ENCODE assay signal across 16 cellular contexts in genomic region chr19:39124136-39124764, GRCh38. TPM values are rescaled to one million over a fixed set of nuclear protein-coding genes. Genes with fewer than 3 reads are reported as not detected.
A peak's percentile ranks its signal among the peaks of the same experiment; 100 is the strongest.
DNase-seq lines count a peak whose midpoint lies in the region; ATAC-seq, FAIRE-seq and TF ChIP-seq lines count a peak whose summit lies in the region.
"Had no signal": no experiment of that assay in that cellular context is flagged by ENCODE, and none has a peak within 500 bp of the region (broad histone marks: within the 10 kb centered on the region; RNA-seq: fewer than 3 reads in every experiment).

No MANE protein-coding gene starts in this region.

- 0 out of 5 replicates have a peak, but pooled peaks cover 0 to 3% of the 10 kb centered on the region in 2 experiments for H3K36me3 ChIP-seq in HepG2 (replicated peaks in 1 of 2; ENCODE audit: control insufficient read depth in 1 of 2, insufficient read depth in 2 of 2, low read length in 2 of 2)
- no peaks in the 10 kb centered on the region for H3K36me3 ChIP-seq in right lobe of liver
- H3K36me3 ChIP-seq in iPS-15b (ENCODE audit: control insufficient read depth, insufficient read depth, low read length), result no peaks in the 10 kb centered on the region
- no peaks in the 10 kb centered on the region for H3K36me3 ChIP-seq in left ventricle myocardium inferior
- H3K36me3 ChIP-seq: BLaER1 treated with 17β-estradiol and CSF1 and Interleukin-3, amounts not matched to agents 10 nM and 100 nM; stomach had no signal

- H3K27me3 ChIP-seq in HepG2 (ENCODE audit: control insufficient read depth in 1 of 2, insufficient read depth in 2 of 2, low read length in 2 of 2) (no peaks in the 10 kb centered on the region), right lobe of liver (no peaks in the 10 kb centered on the region), iPS-15b (ENCODE audit: control insufficient read depth, insufficient read depth, low read length) (no peaks in the 10 kb centered on the region), left ventricle myocardium inferior (ENCODE audit: low read depth) (peaks cover 18% of the 10 kb centered on the region)
- H3K27me3 ChIP-seq: BLaER1 treated with 17β-estradiol and CSF1 and Interleukin-3, amounts not matched to agents 10 nM and 100 nM had no signal

- H3K79me2 ChIP-seq in HepG2 (ENCODE audit: insufficient read depth, low read length), result peaks cover 33% of the 10 kb centered on the region

- H3K4me3 ChIP-seq in HepG2 (replicated peaks in 1 of 3; ENCODE audit: insufficient read depth in 1 of 3, low read depth in 2 of 3, low read length in 3 of 3) (no peak overlapping the region), right lobe of liver (no peak overlapping the region), iPS-15b (ENCODE audit: low read depth, low read length) (no peak overlapping the region), left ventricle myocardium inferior (no peak overlapping the region)

- CTCF ChIA-PET in HepG2 (lab: Yijun Ruan, JAX; ENCODE audit: low intra/inter-chr PET ratio, low total read pairs) (interaction anchor here (3.0 kb wide), 1 partner anchor 63 kb away, joined by 25 read pairs; no protein-coding TSS in a partner anchor), WTC11 (lab: Charles Lee) (interaction anchor here (0.7 kb wide), 1 partner anchor 274 kb away, joined by 4 read pairs; no protein-coding TSS in a partner anchor)

- DNase-seq in HepG2 (ENCODE audit: low spot score), result peak; percentile 33
- DNase-seq in right lobe of liver, result no peak
- no peak for DNase-seq in WTC11 (ENCODE audit: low spot score)
- DNase-seq in type B pancreatic cell (ENCODE audit: extremely low spot score, unreplicated experiment), result no peak
- no peak for DNase-seq in left ventricle myocardium inferior
- no peak for DNase-seq in activated effector memory CD4-positive, alpha-beta T cell treated with anti-CD3 and anti-CD28 coated beads, Interleukin-2, amount 50 U/mL, for 16 hours
- DNase-seq: NCI-H1092 treated with DMSO at 0.1 percent for 48 hours; NCI-H446; stimulated activated CD4-positive, alpha-beta T cell treated with anti-CD3 and anti-CD28 coated beads, Interleukin-4, amount 100 ng/mL, for 24 hours; stomach had no signal

- intact Hi-C loops in HepG2 (cut with micrococcal nuclease; ENCODE audit: unreplicated experiment) (loop anchor here (5.0 kb wide), 2 partner anchors 33 to 288 kb away; partner anchors contain the start of gene PLEKHG2), right lobe of liver (cut with DNase I) (loop anchor here in 1 of 2 donors (5.0 kb wide), 1 partner anchor 203 kb away; no protein-coding TSS in a partner anchor), left ventricle myocardium inferior (cut with micrococcal nuclease) (loop anchor here (5.0 kb wide), 1 partner anchor 203 kb away; no protein-coding TSS in a partner anchor)

- H3K27me3 Mint-ChIP-seq in WTC11 (ENCODE audit: low read depth) (no peaks in the 10 kb centered on the region), type B pancreatic cell (peaks cover 7% of the 10 kb centered on the region)

- H3K9me3 ChIP-seq in HepG2 (ENCODE audit: low read length) (no peaks in the 10 kb centered on the region), right lobe of liver (no peaks in the 10 kb centered on the region), iPS-15b (ENCODE audit: control insufficient read depth, insufficient read depth, low read length) (no peaks in the 10 kb centered on the region), left ventricle myocardium inferior (replicated peaks) (no peaks in the 10 kb centered on the region)
- H3K9me3 ChIP-seq: BLaER1 treated with 17β-estradiol and CSF1 and Interleukin-3, amounts not matched to agents 10 nM and 100 nM; stomach had no signal

- TF ChIP-seq CTCF in HepG2 (CRISPR knock-in tag; IDR thresholded peaks at IDR 0.05) (0 out of 2 replicates have a peak, but pooled peaks have one; percentile 10), right lobe of liver (IDR thresholded peaks at IDR 0.05) (no peak), WTC11 (IDR thresholded peaks at IDR 0.05) (no peak), type B pancreatic cell (conservative IDR thresholded peaks at IDR 0.05) (no peak), left ventricle myocardium inferior (IDR thresholded peaks at IDR 0.05; ENCODE audit: borderline replicate concordance) (no peak)

- TF ChIP-seq RAD21 in HepG2 (CRISPR knock-in tag; IDR thresholded peaks at IDR 0.05), result no peak

- H3K9ac ChIP-seq in HepG2 (ENCODE audit: insufficient read depth, low read depth, low read length), result no peak overlapping the region
- peak overlapping the region; percentile 40 for H3K9ac ChIP-seq in iPS-15b (ENCODE audit: low read depth, low read length)

- peak overlapping the region; percentile 31 for H3K4me2 ChIP-seq in HepG2 (ENCODE audit: low read depth, low read length)

- no peak for TF ChIP-seq EP300 in HepG2 (IDR thresholded peaks at IDR 0.05; ENCODE audit: low read depth in 2 of 2, low read length in 2 of 2)
- no peak for TF ChIP-seq EP300 in HepG2 (CRISPR knock-in tag; IDR thresholded peaks at IDR 0.05; ENCODE audit: borderline replicate concordance)

- BruUV-seq in HepG2 (replicated peaks; lab: Mats Ljungman, UMichigan), result no TSS peak

- 45% methylated on average over 7 of the region's 7 CpGs for WGBS in HepG2 (ENCODE audit: low lambda C conversion rate)
- WGBS in right lobe of liver (ENCODE audit: insufficient coverage, low coverage, low lambda C conversion rate, missing lambda C conversion rate), result 77% methylated on average over 7 of the region's 7 CpGs

- POLR2A ChIA-PET in HepG2 (lab: Yijun Ruan, JAX) (no interaction called here), WTC11 (lab: Charles Lee) (interaction anchor here (0.7 kb wide), 1 partner anchor 79 kb away, joined by 10 read pairs; no protein-coding TSS in a partner anchor)

- H3K27ac Mint-ChIP-seq in WTC11, result peak overlapping the region; percentile 75
- H3K27ac Mint-ChIP-seq in type B pancreatic cell, result peak overlapping the region; percentile 73

- no peak overlapping the region for H3K27ac ChIP-seq in HepG2 (ENCODE audit: extremely low read length, insufficient read depth, low read length)
- no peak overlapping the region for H3K27ac ChIP-seq in right lobe of liver
- H3K27ac ChIP-seq in left ventricle myocardium inferior (replicated peaks), result no peak overlapping the region

- H3K36me3 Mint-ChIP-seq in WTC11 (no peaks in the 10 kb centered on the region), type B pancreatic cell (no peaks in the 10 kb centered on the region)

- FAIRE-seq in HepG2 (lab: Jason Lieb, UNC), result no peak
- FAIRE-seq: HTR-8/SVneo had no signal

- H3K4me3 Mint-ChIP-seq in WTC11 (peak overlapping the region; percentile 39), type B pancreatic cell (peak overlapping the region; percentile 79)

- H4K20me1 ChIP-seq in HepG2 (ENCODE audit: insufficient read depth, low read length), result peaks cover 20% of the 10 kb centered on the region

- in situ Hi-C loops in HepG2 (cut with HindIII; ENCODE audit: extremely low pct_ligation_motif_present, low pct_unique_long_range_greater_than_20kb), result loop anchor here (5.0 kb wide), 2 partner anchors 58 to 203 kb away; no protein-coding TSS in a partner anchor

- H2AFZ ChIP-seq in HepG2 (ENCODE audit: low read length), result peak overlapping the region; percentile 0

- TF ChIP-seq POLR2A in HepG2 (IDR thresholded peaks at IDR 0.05; ENCODE audit: insufficient read depth in 1 of 2, low read depth in 2 of 2, low read length in 2 of 2) (no peak), right lobe of liver (IDR thresholded peaks at IDR 0.05) (no peak)

- H3K9me3 Mint-ChIP-seq in WTC11 (no peaks in the 10 kb centered on the region), type B pancreatic cell (no peaks in the 10 kb centered on the region)

- H3K4me1 Mint-ChIP-seq in WTC11 (peaks cover 26% of the 10 kb centered on the region), type B pancreatic cell (ENCODE audit: unreplicated experiment) (peaks cover 37% of the 10 kb centered on the region)

- ATAC-seq in HepG2, result no peak
- no peak for ATAC-seq in right lobe of liver
- peak; percentile 5 for ATAC-seq in WTC11
- ATAC-seq in HG03520 (IDR thresholded peaks at IDR 0.05; ENCODE audit: unreplicated experiment), result no peak

- H3K4me1 ChIP-seq in HepG2 (ENCODE audit: insufficient read depth, low read length) (peaks cover 58% of the 10 kb centered on the region), right lobe of liver (peaks cover 0 to 30% (median 15%) of the 10 kb centered on the region in 4 donors), iPS-15b (ENCODE audit: control insufficient read depth, insufficient read depth, low read length) (peaks cover 5% of the 10 kb centered on the region), left ventricle myocardium inferior (peaks cover 53% of the 10 kb centered on the region)

RNA-seq across cellular contexts. Expression of gene PAK4, which starts 1.3 kb away (rescaled TPM):
- 9.5 and 11.6 TPM in 2 replicates for total RNA-seq in HepG2 (2016; rRNA removed; fragmentation: Illumina TruSeq; extraction: Trizol)
- 2.6 and 4.8 TPM in 2 replicates for total RNA-seq in HepG2 (2016; cell fraction: cytosol; rRNA removed; fragmentation: Illumina TruSeq; extraction: Trizol; ENCODE audit: low read depth)
- 10.0 and 10.5 TPM in 2 replicates for total RNA-seq in HepG2 (2016; cell fraction: insoluble cytoplasmic fraction; rRNA removed; fragmentation: Illumina TruSeq; extraction: Trizol)
- 10.6 and 12.4 TPM in 2 replicates for total RNA-seq in HepG2 (2016; cell fraction: membrane; rRNA removed; fragmentation: Illumina TruSeq; extraction: Trizol)
- 8.9 and 11.4 TPM in 2 replicates for total RNA-seq in HepG2 (2016; cell fraction: nucleus; rRNA removed; fragmentation: Illumina TruSeq; extraction: Trizol)
- 17.8 and 17.9 TPM in 2 replicates for polyA plus RNA-seq in HepG2 (2011; rRNA removed)
- 14.3 and 23.7 TPM in 2 replicates for polyA plus RNA-seq in HepG2 (2011; cell fraction: cytosol; rRNA removed)
- polyA plus RNA-seq in HepG2 (2011; cell fraction: nucleus; rRNA removed), result 18.9 and 19.4 TPM in 2 replicates
- polyA plus RNA-seq in HepG2 (2012), result 14.7 and 17.0 TPM in 2 replicates
- polyA plus RNA-seq in HepG2 (2016; cell fraction: cytosol; fragmentation: Illumina TruSeq; extraction: Trizol; ENCODE audit: low read depth), result 9.3 and 10.1 TPM in 2 replicates
- polyA plus RNA-seq in HepG2 (2016; cell fraction: insoluble cytoplasmic fraction; fragmentation: Illumina TruSeq; extraction: Trizol; ENCODE audit: low read depth), result 28.2 and 39.6 TPM in 2 replicates
- polyA plus RNA-seq in HepG2 (2016; cell fraction: membrane; fragmentation: Illumina TruSeq; extraction: Trizol; ENCODE audit: low read depth), result 28.3 and 29.9 TPM in 2 replicates
- polyA plus RNA-seq in HepG2 (2016; cell fraction: nucleus; fragmentation: Illumina TruSeq; extraction: Trizol; ENCODE audit: insufficient read depth, low read depth), result 31.4 and 32.9 TPM in 2 replicates
- polyA minus RNA-seq in HepG2 (2011; rRNA and poly(A)+ RNA removed; ENCODE audit: low replicate concordance), result 22.4 and 40.1 TPM in 2 replicates
- 17.8 and 19.8 TPM in 2 replicates for polyA minus RNA-seq in HepG2 (2011; cell fraction: cytosol; rRNA and poly(A)+ RNA removed)
- polyA minus RNA-seq in HepG2 (2011; cell fraction: nucleus; rRNA and poly(A)+ RNA removed), result 9.8 and 13.6 TPM in 2 replicates
- 10 to 100 TPM; 11.4 to 16.6 (median 14.7) TPM for total RNA-seq in right lobe of liver
- total RNA-seq in WTC11 (2021), result 69.8 to 77.7 TPM (median 73.9 TPM) in 3 replicates
- total RNA-seq in type B pancreatic cell (ENCODE audit: low replicate concordance), result 52.1 and 64.3 TPM in 2 replicates
- 17.0 TPM for total RNA-seq in left ventricle myocardium inferior

RNA-seq across cellular contexts. Expression of gene ACP7, which starts 40.1 kb away (rescaled TPM):
- total RNA-seq in HepG2 (2016; rRNA removed; fragmentation: Illumina TruSeq; extraction: Trizol) (not detected in 2 replicates), right lobe of liver (not detected), WTC11 (2021) (0.09 to 0.11 TPM (median 0.11 TPM) in 3 replicates), type B pancreatic cell (ENCODE audit: low replicate concordance) (0.29 and 0.31 TPM in 2 replicates), left ventricle myocardium inferior (not detected)
- total RNA-seq in HepG2 (2016; cell fraction: cytosol; rRNA removed; fragmentation: Illumina TruSeq; extraction: Trizol; ENCODE audit: low read depth), result not detected in 2 replicates
- total RNA-seq in HepG2 (2016; cell fraction: insoluble cytoplasmic fraction; rRNA removed; fragmentation: Illumina TruSeq; extraction: Trizol), result not detected in 2 replicates
- not detected in 2 replicates for total RNA-seq in HepG2 (2016; cell fraction: membrane; rRNA removed; fragmentation: Illumina TruSeq; extraction: Trizol)
- total RNA-seq in HepG2 (2016; cell fraction: nucleus; rRNA removed; fragmentation: Illumina TruSeq; extraction: Trizol), result not detected in 2 replicates
- polyA plus RNA-seq in HepG2 (2011; rRNA removed), result 0.03 TPM in 1 of 2 replicates, not detected in the other
- polyA plus RNA-seq in HepG2 (2011; cell fraction: cytosol; rRNA removed), result not detected in 2 replicates
- polyA plus RNA-seq in HepG2 (2011; cell fraction: nucleus; rRNA removed), result not detected in 2 replicates
- not detected in 2 replicates for polyA plus RNA-seq in HepG2 (2012)
- polyA plus RNA-seq in HepG2 (2016; cell fraction: cytosol; fragmentation: Illumina TruSeq; extraction: Trizol; ENCODE audit: low read depth), result not detected in 2 replicates
- polyA plus RNA-seq in HepG2 (2016; cell fraction: insoluble cytoplasmic fraction; fragmentation: Illumina TruSeq; extraction: Trizol; ENCODE audit: low read depth), result not detected in 2 replicates
- polyA plus RNA-seq in HepG2 (2016; cell fraction: membrane; fragmentation: Illumina TruSeq; extraction: Trizol; ENCODE audit: low read depth), result not detected in 2 replicates
- not detected in 2 replicates for polyA plus RNA-seq in HepG2 (2016; cell fraction: nucleus; fragmentation: Illumina TruSeq; extraction: Trizol; ENCODE audit: insufficient read depth, low read depth)
- not detected in 2 replicates for polyA minus RNA-seq in HepG2 (2011; rRNA and poly(A)+ RNA removed; ENCODE audit: low replicate concordance)
- not detected in 2 replicates for polyA minus RNA-seq in HepG2 (2011; cell fraction: cytosol; rRNA and poly(A)+ RNA removed)
- polyA minus RNA-seq in HepG2 (2011; cell fraction: nucleus; rRNA and poly(A)+ RNA removed), result not detected in 2 replicates
- total RNA-seq: fibroblast of villous mesenchyme, mononuclear cell, stomach had no signal
- polyA plus RNA-seq: stomach had no signal

Comparison
In these comparisons a context has a peak if more than half of its experiments do, and no peak if none do; other contexts are left out.
1. Of the 50 proteins assayed by ChIP-seq in both HepG2 and WTC11: peak only in HepG2: CTCF; only in WTC11: none; in both: none; in neither: 49.